In genomic region chr9:4639420-4639819, GRCh38 we compare ENCODE assay signal across 12 cellular contexts. TPM values are rescaled to one million over a fixed set of nuclear protein-coding genes. Genes with fewer than 3 reads are reported as not detected.
A peak's percentile ranks its signal among the peaks of the same experiment; 100 is the strongest.
DNase-seq lines count a peak whose midpoint lies in the region; ATAC-seq, FAIRE-seq and TF ChIP-seq lines count a peak whose summit lies in the region.
"Had no signal": no experiment of that assay in that cellular context is flagged by ENCODE, and none has a peak within 500 bp of the region (broad histone marks: within the 10 kb centered on the region; RNA-seq: fewer than 3 reads in every experiment).

No MANE protein-coding gene starts in this region.

- H3K36me3 ChIP-seq in ACC112 (ENCODE audit: insufficient read depth, low read length), result no peaks in the 10 kb centered on the region
- H3K36me3 ChIP-seq in BE2C, result no peaks in the 10 kb centered on the region
- no peaks in the 10 kb centered on the region for H3K36me3 ChIP-seq in left ventricle myocardium inferior
- H3K36me3 ChIP-seq: BLaER1 had no signal

- H3K4me1 ChIP-seq in ACC112 (ENCODE audit: control insufficient read depth, insufficient read depth, low read length, unreplicated experiment) (no peaks in the 10 kb centered on the region), BE2C (no peaks in the 10 kb centered on the region), left ventricle myocardium inferior (no peaks in the 10 kb centered on the region)

- peak; percentile 55 for FAIRE-seq in GM19239 (lab: Jason Lieb, UNC)
- FAIRE-seq: A204.1, GM12878 had no signal

- TF ChIP-seq CTCF in BE2C (IDR thresholded peaks at IDR 0.05; ENCODE audit: low read depth, low read length) (no peak), left ventricle myocardium inferior (IDR thresholded peaks at IDR 0.05; ENCODE audit: borderline replicate concordance) (no peak)

- no peaks in the 10 kb centered on the region for H3K27me3 ChIP-seq in ACC112 (ENCODE audit: insufficient read depth, low read length)
- no peaks in the 10 kb centered on the region for H3K27me3 ChIP-seq in BE2C
- H3K27me3 ChIP-seq in left ventricle myocardium inferior (ENCODE audit: low read depth), result no peaks in the 10 kb centered on the region
- H3K27me3 ChIP-seq: BLaER1 had no signal

- H3K36me3 Mint-ChIP-seq in T-helper 17 cell (ENCODE audit: low read depth), result peaks cover 2% of the 10 kb centered on the region

- DNase-seq in GM19239 (ENCODE audit: insufficient read length, low spot score) (no peak), T-helper 17 cell (no peak), foreskin melanocyte (peak; percentile 22), BE2C (no peak), left ventricle myocardium inferior (no peak), NCI-H187 treated with DMSO at 0.1 percent for 48 hours (lab: John Stamatoyannopoulos, UW) (no peak)
- no peak for DNase-seq in activated naive CD4-positive, alpha-beta T cell treated with Interleukin-2 at 50 U/mL for 16 hours

- intact Hi-C loops in left ventricle myocardium inferior (cut with micrococcal nuclease), result loop anchor here (2.0 kb wide), 1 partner anchor 257 kb away; no protein-coding TSS in a partner anchor

- H2AFZ ChIP-seq in ACC112 (ENCODE audit: low read length, unreplicated experiment), result peak overlapping the region; percentile 18
- H2AFZ ChIP-seq: GM23248 had no signal

- H3K27me3 Mint-ChIP-seq in T-helper 17 cell, result peaks cover 15% of the 10 kb centered on the region

- no peak overlapping the region for H3K4me3 Mint-ChIP-seq in T-helper 17 cell

- ATAC-seq in T-helper 17 cell, result no peak

- H3K27ac ChIP-seq in ACC112 (ENCODE audit: low read depth, low read length) (no peak overlapping the region), left ventricle myocardium inferior (replicated peaks) (no peak overlapping the region)
- H3K27ac ChIP-seq: BLaER1, GM23248 had no signal

- H3K79me2 ChIP-seq in ACC112 (ENCODE audit: control insufficient read depth, insufficient read depth, low read length, unreplicated experiment), result no peaks in the 10 kb centered on the region

- peak overlapping the region; percentile 77 for H3K27ac Mint-ChIP-seq in T-helper 17 cell

- H3K4me1 Mint-ChIP-seq in T-helper 17 cell, result peaks cover 5% of the 10 kb centered on the region

- H3K4me3 ChIP-seq in ACC112 (ENCODE audit: low read depth, low read length), result no peak overlapping the region
- H3K4me3 ChIP-seq in BE2C (ENCODE audit: low read depth, low read length), result no peak overlapping the region
- no peak overlapping the region for H3K4me3 ChIP-seq in left ventricle myocardium inferior
- H3K4me3 ChIP-seq: BLaER1, GM12878, GM23248 had no signal

- no peaks in the 10 kb centered on the region for H3K9me3 ChIP-seq in T-helper 17 cell (ENCODE audit: control insufficient read depth, low read length, poor library complexity, severe bottlenecking)
- H3K9me3 ChIP-seq in BE2C, result no peaks in the 10 kb centered on the region
- H3K9me3 ChIP-seq in left ventricle myocardium inferior (replicated peaks), result no peaks in the 10 kb centered on the region
- H3K9me3 ChIP-seq: BLaER1 had no signal

RNA-seq across cellular contexts. Expression of gene PLPP6, which starts 22.7 kb away (rescaled TPM):
- total RNA-seq in T-helper 17 cell, result 1 to 10 TPM; 5.9 to 7.7 TPM
- polyA plus RNA-seq in BE2C (2012; ENCODE audit: insufficient read depth, insufficient read length, low read depth), result 14.1 TPM
- 2.1 TPM for total RNA-seq in left ventricle myocardium inferior

RNA-seq across cellular contexts. Expression of gene SPATA6L, which starts 26.9 kb away (rescaled TPM):
- total RNA-seq in T-helper 17 cell, result 1 to 10 TPM; 5.7 to 9.2 TPM
- polyA plus RNA-seq in BE2C (2012; ENCODE audit: insufficient read depth, insufficient read length, low read depth), result not detected
- total RNA-seq in left ventricle myocardium inferior, result 0.96 TPM

RNA-seq across cellular contexts. Expression of gene CDC37L1, which starts 39.9 kb away (rescaled TPM):
- 10 to 100 TPM; 18.2 to 20.1 TPM for total RNA-seq in T-helper 17 cell
- polyA plus RNA-seq in BE2C (2012; ENCODE audit: insufficient read depth, insufficient read length, low read depth), result 4.6 TPM
- 42.4 TPM for total RNA-seq in left ventricle myocardium inferior
